Comparison of ENCODE assay signal across 11 cellular contexts in genomic region chr3:71045917-71046282, GRCh38.
DNase-seq lines count a peak whose midpoint lies in the region; ATAC-seq and TF ChIP-seq lines count a peak whose summit lies in the region.
"Had no signal": no experiment of that assay in that cellular context is flagged by ENCODE, and none has a peak within 500 bp of the region (broad histone marks: within the 10 kb centered on the region; RNA-seq: fewer than 3 reads in every experiment).

No MANE protein-coding gene starts in this region.

- H3K27me3 ChIP-seq in spleen (replicated peaks in 1 of 7), result no peaks in the 10 kb centered on the region

- H3K27me3 Mint-ChIP-seq in activated CD4-positive, alpha-beta T cell treated with anti-CD3 and anti-CD28 coated beads, Interleukin-2, amount 10 ng/mL, durations not matched to agents 24 days and 14 days, result no peaks in the 10 kb centered on the region

- H3K9me3 Mint-ChIP-seq in activated CD4-positive, alpha-beta T cell treated with anti-CD3 and anti-CD28 coated beads, Interleukin-2, amount 10 ng/mL, durations not matched to agents 24 days and 14 days, result peaks cover 5% of the 10 kb centered on the region
- H3K9me3 Mint-ChIP-seq in activated naive CD4-positive, alpha-beta T cell treated with anti-CD3 and anti-CD28 coated beads, Interleukin-2, amount 50 U/mL, for 72 hours, result no peaks in the 10 kb centered on the region

- H3K27ac ChIP-seq in spleen, result peak overlapping the region in 7 of 8 donors; percentile 1 to 72 (median 50)

- WGBS in spleen, 5 donors, result 18 to 45% (median 28%) methylated on average over 1 of the region's 1 CpG

- H3K4me3 ChIP-seq in spleen, result no peak overlapping the region

- ATAC-seq in HG02884 (IDR thresholded peaks at IDR 0.05; ENCODE audit: unreplicated experiment) (peak; percentile 71), HG02840 (IDR thresholded peaks at IDR 0.05; ENCODE audit: low FRiP score, unreplicated experiment) (no peak)
- ATAC-seq in activated naive CD4-positive, alpha-beta T cell treated with anti-CD3 and anti-CD28 coated beads, Interleukin-2, amount 50 U/mL, for 72 hours, result peak; percentile 56 to 67

- peak overlapping the region; percentile 82 for H3K27ac Mint-ChIP-seq in activated CD4-positive, alpha-beta T cell treated with anti-CD3 and anti-CD28 coated beads, Interleukin-2, amount 10 ng/mL, durations not matched to agents 24 days and 14 days
- peak overlapping the region; percentile 86 for H3K27ac Mint-ChIP-seq in activated naive CD4-positive, alpha-beta T cell treated with anti-CD3 and anti-CD28 coated beads, Interleukin-2, amount 50 U/mL, for 72 hours

- peaks cover 85% of the 10 kb centered on the region for H3K36me3 Mint-ChIP-seq in activated CD4-positive, alpha-beta T cell treated with anti-CD3 and anti-CD28 coated beads, Interleukin-2, amount 10 ng/mL, durations not matched to agents 24 days and 14 days (ENCODE audit: low read depth)
- H3K36me3 Mint-ChIP-seq in activated naive CD4-positive, alpha-beta T cell treated with anti-CD3 and anti-CD28 coated beads, Interleukin-2, amount 50 U/mL, for 72 hours, result peaks cover 52 to 75% of the 10 kb centered on the region in 2 donors

- no peaks in the 10 kb centered on the region for H3K9me3 ChIP-seq in spleen

- peaks cover 0 to 85% (median 30%) of the 10 kb centered on the region in 6 donors for H3K36me3 ChIP-seq in spleen

- DNase-seq in activated CD4-positive, alpha-beta T cell treated with anti-CD3 and anti-CD28 coated beads, Interleukin-2, amount 10 ng/mL, durations not matched to agents 24 days and 14 days, result peak; percentile 77
- no peak for DNase-seq in activated CD4-positive, alpha-beta T cell treated with anti-CD3 and anti-CD28 coated beads, Interleukin-2, amount 50 U/mL, for 1 hour
- no peak for DNase-seq in activated naive CD4-positive, alpha-beta T cell treated with anti-CD3 and anti-CD28 coated beads, Interleukin-2, amount 50 U/mL, for 72 hours (ENCODE audit: low spot score in 2 of 2)
- DNase-seq in spleen, result no peak
- no peak for DNase-seq in DMS 273 (lab: John Stamatoyannopoulos, UW; ENCODE audit: unreplicated experiment)
- DNase-seq in NCI-H1930 (lab: John Stamatoyannopoulos, UW), result no peak
- DNase-seq: activated gamma-delta T cell treated with Interleukin-2 at 50 U/mL for 16 hours, GDM1, NCI-H748 treated with DMSO at 0.1 percent for 48 hours had no signal

- no peak for TF ChIP-seq CTCF in spleen (IDR thresholded peaks at IDR 0.05 in 8 of 11, conservative IDR thresholded peaks at IDR 0.05 in 3 of 11)

- intact Hi-C loops in activated CD4-positive, alpha-beta T cell treated with anti-CD3 and anti-CD28 coated beads, Interleukin-2, amount 10 ng/mL, durations not matched to agents 24 days and 14 days (cut with micrococcal nuclease), result loop anchor here (1.0 kb wide), 1 partner anchor 17 kb away; no protein-coding TSS in a partner anchor
- intact Hi-C loops in spleen (cut with DNase I; ENCODE audit: low total_unique reads), result no loop called here

- TF ChIP-seq POLR2A in spleen (IDR thresholded peaks at IDR 0.05), result no peak

- peak overlapping the region; percentile 49 for H3K4me3 Mint-ChIP-seq in activated CD4-positive, alpha-beta T cell treated with anti-CD3 and anti-CD28 coated beads, Interleukin-2, amount 10 ng/mL, durations not matched to agents 24 days and 14 days

- peaks cover 54% of the 10 kb centered on the region for H3K4me1 Mint-ChIP-seq in activated CD4-positive, alpha-beta T cell treated with anti-CD3 and anti-CD28 coated beads, Interleukin-2, amount 10 ng/mL, durations not matched to agents 24 days and 14 days

- H3K4me1 ChIP-seq in spleen, result peaks cover 37 to 73% (median 61%) of the 10 kb centered on the region in 6 donors
